ENCODE assay signal across 27 cellular contexts in genomic region chr9:6224393-6225154, GRCh38. TPM values are rescaled to one million over a fixed set of nuclear protein-coding genes. Genes with fewer than 3 reads are reported as not detected.
DNase-seq lines count a peak whose midpoint lies in the region; ATAC-seq and TF ChIP-seq lines count a peak whose summit lies in the region.
"Had no signal": no experiment of that assay in that cellular context is flagged by ENCODE, and none has a peak within 500 bp of the region (broad histone marks: within the 10 kb centered on the region; RNA-seq: fewer than 3 reads in every experiment).

No MANE protein-coding gene starts in this region.

- TF ChIP-seq CTCF in thyroid gland (IDR thresholded peaks at IDR 0.05), result no peak

- intact Hi-C loops in Right ventricle myocardium superior (cut with DNase I) (no loop called here), left cardiac atrium (cut with DNase I) (no loop called here), thyroid gland (cut with DNase I) (no loop called here)

- peaks cover 49 to 72% of the 10 kb centered on the region in 2 donors for H3K4me1 ChIP-seq in thyroid gland
- H3K4me1 ChIP-seq: adrenal gland had no signal

- 90 to 92% methylated on average over 1 of the region's 1 CpG for WGBS in thyroid gland, 2 donors

- no peaks in the 10 kb centered on the region for H3K9me3 ChIP-seq in thyroid gland
- H3K9me3 ChIP-seq: adrenal gland, Peyer's patch, tibial nerve had no signal

- no peaks in the 10 kb centered on the region for H3K27me3 ChIP-seq in thyroid gland
- H3K27me3 ChIP-seq: adrenal gland, Peyer's patch, tibial nerve had no signal

- no peak for TF ChIP-seq POLR2A in thyroid gland (IDR thresholded peaks at IDR 0.05)

- no peaks in the 10 kb centered on the region for H3K36me3 ChIP-seq in thyroid gland
- H3K36me3 ChIP-seq: adrenal gland, Peyer's patch, tibial nerve had no signal

- DNase-seq in Right ventricle myocardium superior (no peak), left cardiac atrium (no peak), midbrain (lab: John Stamatoyannopoulos, UW) (peak; percentile 4), thyroid gland (no peak), NOMO-1 (lab: John Stamatoyannopoulos, UW; ENCODE audit: unreplicated experiment in 2 of 2) (no peak), CD1c-positive myeloid dendritic cell (ENCODE audit: extremely low spot score) (no peak), NCI-H510A (lab: John Stamatoyannopoulos, UW) (no peak)
- DNase-seq: activated CD4-positive, alpha-beta T cell treated with anti-CD3 and anti-CD28 coated beads, Interleukin-2, amount 10 ng/mL, durations not matched to agents 24 days and 14 days; activated naive CD4-positive, alpha-beta T cell treated with Interleukin-2 at 50 U/mL for 16 hours; activated T-cell treated with anti-CD3 and anti-CD28 coated beads, Interleukin-2, amount 50 U/mL, for 72 hours; adrenal gland; AML-193; CD8-positive, alpha-beta T cell; H7; Kasumi-1; mammary epithelial cell; MV-4-11; NCI-H1436 treated with DMSO at 0.1 percent for 48 hours; NCI-H345; Peyer's patch; stimulated activated naive CD8-positive, alpha-beta T cell treated with anti-CD3 and anti-CD28 coated beads, Interleukin-15, Interleukin-2, amounts not matched to agents 100 U/mL and 50 U/mL, for 24 hours; SW 1271; T-helper 9 cell had no signal

- H3K4me3 ChIP-seq in thyroid gland (replicated peaks in 1 of 3), result no peak overlapping the region
- H3K4me3 ChIP-seq: adrenal gland, Peyer's patch, tibial nerve had no signal

- ATAC-seq in Right ventricle myocardium superior (ENCODE audit: poor library complexity) (peak; percentile 68), left cardiac atrium (no peak), esophagus mucosa (peak; percentile 70)
- ATAC-seq: activated T-cell treated with anti-CD3 and anti-CD28 coated beads, Interleukin-2, amount 50 U/mL, for 72 hours; CD8-positive, alpha-beta T cell; stimulated activated naive CD8-positive, alpha-beta T cell treated with anti-CD3 and anti-CD28 coated beads, Interleukin-15, Interleukin-2, amounts not matched to agents 100 U/mL and 50 U/mL, for 24 hours had no signal

- H3K27ac ChIP-seq in thyroid gland, result peak overlapping the region; percentile 16 to 42 (median 19)
- H3K27ac ChIP-seq: adrenal gland had no signal

RNA-seq across cellular contexts. Expression of gene IL33, which starts 9.0 kb away (rescaled TPM):
- total RNA-seq in Right ventricle myocardium superior (19.1 TPM), left cardiac atrium (10 to 100 TPM; 44.3 to 50.1 TPM), esophagus mucosa (30.9 TPM), thyroid gland (10 to 100 TPM; 15.7 to 33.9 (median 19.9) TPM)
- total RNA-seq: activated CD4-positive, alpha-beta T cell treated with anti-CD3 and anti-CD28 coated beads, Interleukin-2, amount 10 ng/mL, durations not matched to agents 24 days and 14 days; activated T-cell treated with anti-CD3 and anti-CD28 coated beads, Interleukin-2, amount 50 U/mL, for 72 hours; CD8-positive, alpha-beta T cell; myocyte; progenitor cell of endocrine pancreas had no signal

Comparison
In these comparisons a context has a peak if more than half of its experiments do, and no peak if none do; other contexts are left out.
1. ATAC-seq: peak in Right ventricle myocardium superior (single experiment) and esophagus mucosa (single experiment); none in left cardiac atrium (0 of 2).